In the genomic region with DNA sequence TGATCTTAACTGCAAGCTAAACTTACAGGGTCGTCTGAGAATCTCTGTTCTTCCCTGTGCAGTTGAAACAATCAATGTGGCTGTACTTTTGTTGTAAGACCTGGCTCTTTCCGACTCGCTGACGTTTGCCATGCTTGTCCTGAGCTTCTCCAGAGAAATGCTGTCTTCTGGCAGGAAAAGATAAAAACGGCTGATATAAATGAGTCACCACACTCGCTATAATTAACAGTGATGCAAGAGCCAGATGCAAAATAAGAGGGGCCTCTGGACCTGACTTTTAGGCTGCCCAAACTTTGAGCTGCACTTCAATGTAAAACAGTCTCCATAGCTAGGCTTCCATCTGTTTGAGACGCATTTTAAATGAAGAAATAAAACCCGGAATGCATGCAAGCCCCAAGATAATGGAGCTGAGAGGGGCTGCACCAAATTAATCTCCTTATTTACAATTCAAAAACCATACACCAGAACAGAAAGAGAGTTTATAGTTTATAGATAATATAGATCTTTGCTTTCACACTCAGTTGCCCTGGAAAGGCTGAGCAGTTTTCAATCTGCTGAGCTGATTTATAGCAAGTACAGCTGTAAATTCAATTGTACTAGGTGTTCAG, we compare ENCODE assay signal across 1 cellular context.
TF ChIP-seq lines count a peak whose summit lies in the region.

No MANE protein-coding gene starts in this region.

TF ChIP-seq in K562, 482 proteins besides CTCF, POLR2A, EP300 and RAD21 (continues in another document):
- TF ChIP-seq HNRNPH1 (optimal IDR thresholded peaks at IDR 0.05; ENCODE audit: low read depth, low read length) (no peak), MYBL2 (IDR thresholded peaks at IDR 0.05; ENCODE audit: low read depth) (no peak), MYBL2 (CRISPR knock-in tag; IDR thresholded peaks at IDR 0.05; ENCODE audit: borderline replicate concordance) (no peak), CEBPB (tag; IDR thresholded peaks at IDR 0.05) (peak; percentile 93), TCF3 (CRISPR knock-in tag; IDR thresholded peaks at IDR 0.05) (peak; percentile 83), ZNF140 (CRISPR knock-in tag; IDR thresholded peaks at IDR 0.05) (no peak), MYNN (IDR thresholded peaks at IDR 0.05) (no peak), MYNN (CRISPR knock-in tag; IDR thresholded peaks at IDR 0.05) (no peak), CBFB (CRISPR knock-in tag; IDR thresholded peaks at IDR 0.05) (no peak), ARNT (IDR thresholded peaks at IDR 0.05) (peak in 1 of 2 experiments; percentile 61; a peak in 1 of 4 replicates), TRIM24 (IDR thresholded peaks at IDR 0.05) (peak; percentile 55 to 74; a peak in 3 of 4 replicates), MEIS2 (IDR thresholded peaks at IDR 0.05; ENCODE audit: partially characterized antibody) (peak; percentile 76), RFX5 (IDR thresholded peaks at IDR 0.05; ENCODE audit: low read depth, low read length) (no peak), KDM2B (CRISPR knock-in tag; IDR thresholded peaks at IDR 0.05) (no peak), NBN (IDR thresholded peaks at IDR 0.05; ENCODE audit: low read depth) (no peak), CBX3 (IDR thresholded peaks at IDR 0.05; ENCODE audit: borderline replicate concordance in 1 of 2, low read length in 2 of 2) (no peak), MIER1 (IDR thresholded peaks at IDR 0.05; ENCODE audit: low read depth) (no peak), YY1 (IDR thresholded peaks at IDR 0.05; ENCODE audit: borderline replicate concordance in 1 of 3, control insufficient read depth in 1 of 3, extremely low read depth in 1 of 3, insufficient read depth in 3 of 3, insufficient read length in 1 of 3, insufficient replicate concordance in 2 of 3, low read depth in 1 of 3, low read length in 2 of 3) (peak in 1 of 3 experiments; percentile 22), BRF1 (IDR thresholded peaks at IDR 0.05; ENCODE audit: borderline replicate concordance, extremely low read depth, insufficient read length) (no peak), E2F3 (CRISPR knock-in tag; IDR thresholded peaks at IDR 0.05) (no peak), SETDB1 (IDR thresholded peaks at IDR 0.05; ENCODE audit: low read length) (no peak), POU5F1 (IDR thresholded peaks at IDR 0.05; ENCODE audit: borderline replicate concordance, low read depth, low read length, partially characterized antibody) (no peak), JUNB (CRISPR knock-in tag; conservative IDR thresholded peaks at IDR 0.05) (no peak; the same call in 1 of the 2 replicates), TAF9B (IDR thresholded peaks at IDR 0.05; ENCODE audit: partially characterized antibody) (no peak), CBFA2T2 (conservative IDR thresholded peaks at IDR 0.05) (peak; percentile 71), U2AF2 (optimal IDR thresholded peaks at IDR 0.05; ENCODE audit: low read depth, low read length) (no peak), ZNF212 (CRISPR knock-in tag; IDR thresholded peaks at IDR 0.05) (no peak), MTA1 (IDR thresholded peaks at IDR 0.05; ENCODE audit: borderline replicate concordance) (0 out of 2 replicates have a peak, but pooled peaks have one; percentile 35), ETV6 (IDR thresholded peaks at IDR 0.05; ENCODE audit: borderline replicate concordance in 1 of 2, low read depth in 2 of 2, low read length in 1 of 2) (no peak), ETV6 (CRISPR knock-in tag; IDR thresholded peaks at IDR 0.05; ENCODE audit: borderline replicate concordance) (no peak), CHD4 (IDR thresholded peaks at IDR 0.05; ENCODE audit: insufficient read depth, insufficient replicate concordance, low read depth, low read length, poor library complexity, severe bottlenecking) (no peak), CBX2 (IDR thresholded peaks at IDR 0.05; ENCODE audit: insufficient read depth, low read length, poor library complexity, severe bottlenecking) (no peak), ZNF217 (CRISPR knock-in tag; IDR thresholded peaks at IDR 0.05) (no peak), CCNT2 (IDR thresholded peaks at IDR 0.05; ENCODE audit: borderline replicate concordance, extremely low read depth, insufficient read length, low read depth, low read length) (peak; percentile 49), TBP (optimal IDR thresholded peaks at IDR 0.05; ENCODE audit: low read depth, low read length) (no peak), ZNF3 (CRISPR knock-in tag; IDR thresholded peaks at IDR 0.05) (no peak), ZNF408 (CRISPR knock-in tag; IDR thresholded peaks at IDR 0.05; ENCODE audit: low read depth) (no peak), PHF20 (IDR thresholded peaks at IDR 0.05; ENCODE audit: partially characterized antibody) (no peak), ZNF785 (CRISPR knock-in tag; IDR thresholded peaks at IDR 0.05) (no peak), ELF2 (CRISPR knock-in tag; IDR thresholded peaks at IDR 0.05) (no peak), SREBF2 (CRISPR knock-in tag; IDR thresholded peaks at IDR 0.05) (no peak)
- TF ChIP-seq, protein P1, sequence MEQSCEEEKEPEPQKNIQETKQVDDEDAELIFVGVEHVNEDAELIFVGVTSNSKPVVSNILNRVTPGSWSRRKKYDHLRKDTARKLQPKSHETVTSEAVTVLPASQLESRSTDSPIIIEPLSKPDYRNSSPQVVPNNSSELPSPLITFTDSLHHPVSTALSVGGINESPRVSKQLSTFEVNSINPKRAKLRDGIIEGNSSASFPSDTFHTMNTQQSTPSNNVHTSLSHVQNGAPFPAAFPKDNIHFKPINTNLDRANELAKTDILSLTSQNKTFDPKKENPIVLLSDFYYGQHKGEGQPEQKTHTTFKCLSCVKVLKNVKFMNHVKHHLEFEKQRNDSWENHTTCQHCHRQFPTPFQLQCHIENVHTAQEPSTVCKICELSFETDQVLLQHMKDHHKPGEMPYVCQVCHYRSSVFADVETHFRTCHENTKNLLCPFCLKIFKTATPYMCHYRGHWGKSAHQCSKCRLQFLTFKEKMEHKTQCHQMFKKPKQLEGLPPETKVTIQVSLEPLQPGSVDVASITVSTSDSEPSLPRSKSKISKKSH (CRISPR knock-in tag; IDR thresholded peaks at IDR 0.05) = no peak
- TF ChIP-seq, protein P2, sequence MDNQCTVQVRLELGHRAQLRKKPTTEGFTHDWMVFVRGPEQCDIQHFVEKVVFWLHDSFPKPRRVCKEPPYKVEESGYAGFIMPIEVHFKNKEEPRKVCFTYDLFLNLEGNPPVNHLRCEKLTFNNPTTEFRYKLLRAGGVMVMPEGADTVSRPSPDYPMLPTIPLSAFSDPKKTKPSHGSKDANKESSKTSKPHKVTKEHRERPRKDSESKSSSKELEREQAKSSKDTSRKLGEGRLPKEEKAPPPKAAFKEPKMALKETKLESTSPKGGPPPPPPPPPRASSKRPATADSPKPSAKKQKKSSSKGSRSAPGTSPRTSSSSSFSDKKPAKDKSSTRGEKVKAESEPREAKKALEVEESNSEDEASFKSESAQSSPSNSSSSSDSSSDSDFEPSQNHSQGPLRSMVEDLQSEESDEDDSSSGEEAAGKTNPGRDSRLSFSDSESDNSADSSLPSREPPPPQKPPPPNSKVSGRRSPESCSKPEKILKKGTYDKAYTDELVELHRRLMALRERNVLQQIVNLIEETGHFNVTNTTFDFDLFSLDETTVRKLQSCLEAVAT (IDR thresholded peaks at IDR 0.05) = no peak
- TF ChIP-seq, protein P3, sequence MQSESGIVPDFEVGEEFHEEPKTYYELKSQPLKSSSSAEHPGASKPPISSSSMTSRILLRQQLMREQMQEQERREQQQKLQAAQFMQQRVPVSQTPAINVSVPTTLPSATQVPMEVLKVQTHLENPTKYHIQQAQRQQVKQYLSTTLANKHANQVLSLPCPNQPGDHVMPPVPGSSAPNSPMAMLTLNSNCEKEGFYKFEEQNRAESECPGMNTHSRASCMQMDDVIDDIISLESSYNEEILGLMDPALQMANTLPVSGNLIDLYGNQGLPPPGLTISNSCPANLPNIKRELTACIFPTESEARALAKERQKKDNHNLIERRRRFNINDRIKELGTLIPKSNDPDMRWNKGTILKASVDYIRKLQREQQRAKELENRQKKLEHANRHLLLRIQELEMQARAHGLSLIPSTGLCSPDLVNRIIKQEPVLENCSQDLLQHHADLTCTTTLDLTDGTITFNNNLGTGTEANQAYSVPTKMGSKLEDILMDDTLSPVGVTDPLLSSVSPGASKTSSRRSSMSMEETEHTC (IDR thresholded peaks at IDR 0.05) = no peak
- TF ChIP-seq, protein P4, sequence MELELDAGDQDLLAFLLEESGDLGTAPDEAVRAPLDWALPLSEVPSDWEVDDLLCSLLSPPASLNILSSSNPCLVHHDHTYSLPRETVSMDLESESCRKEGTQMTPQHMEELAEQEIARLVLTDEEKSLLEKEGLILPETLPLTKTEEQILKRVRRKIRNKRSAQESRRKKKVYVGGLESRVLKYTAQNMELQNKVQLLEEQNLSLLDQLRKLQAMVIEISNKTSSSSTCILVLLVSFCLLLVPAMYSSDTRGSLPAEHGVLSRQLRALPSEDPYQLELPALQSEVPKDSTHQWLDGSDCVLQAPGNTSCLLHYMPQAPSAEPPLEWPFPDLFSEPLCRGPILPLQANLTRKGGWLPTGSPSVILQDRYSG (tag; conservative IDR thresholded peaks at IDR 0.05; ENCODE audit: low read depth) = 0 out of 2 replicates have a peak, but pooled peaks have one; percentile 26
- TF ChIP-seq, protein P5, sequence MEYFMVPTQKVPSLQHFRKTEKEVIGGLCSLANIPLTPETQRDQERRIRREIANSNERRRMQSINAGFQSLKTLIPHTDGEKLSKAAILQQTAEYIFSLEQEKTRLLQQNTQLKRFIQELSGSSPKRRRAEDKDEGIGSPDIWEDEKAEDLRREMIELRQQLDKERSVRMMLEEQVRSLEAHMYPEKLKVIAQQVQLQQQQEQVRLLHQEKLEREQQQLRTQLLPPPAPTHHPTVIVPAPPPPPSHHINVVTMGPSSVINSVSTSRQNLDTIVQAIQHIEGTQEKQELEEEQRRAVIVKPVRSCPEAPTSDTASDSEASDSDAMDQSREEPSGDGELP (CRISPR knock-in tag; IDR thresholded peaks at IDR 0.05; ENCODE audit: borderline replicate concordance) = no peak
- TF ChIP-seq, protein P6, sequence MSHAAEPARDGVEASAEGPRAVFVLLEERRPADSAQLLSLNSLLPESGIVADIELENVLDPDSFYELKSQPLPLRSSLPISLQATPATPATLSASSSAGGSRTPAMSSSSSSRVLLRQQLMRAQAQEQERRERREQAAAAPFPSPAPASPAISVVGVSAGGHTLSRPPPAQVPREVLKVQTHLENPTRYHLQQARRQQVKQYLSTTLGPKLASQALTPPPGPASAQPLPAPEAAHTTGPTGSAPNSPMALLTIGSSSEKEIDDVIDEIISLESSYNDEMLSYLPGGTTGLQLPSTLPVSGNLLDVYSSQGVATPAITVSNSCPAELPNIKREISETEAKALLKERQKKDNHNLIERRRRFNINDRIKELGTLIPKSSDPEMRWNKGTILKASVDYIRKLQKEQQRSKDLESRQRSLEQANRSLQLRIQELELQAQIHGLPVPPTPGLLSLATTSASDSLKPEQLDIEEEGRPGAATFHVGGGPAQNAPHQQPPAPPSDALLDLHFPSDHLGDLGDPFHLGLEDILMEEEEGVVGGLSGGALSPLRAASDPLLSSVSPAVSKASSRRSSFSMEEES (CRISPR knock-in tag; IDR thresholded peaks at IDR 0.05) = no peak
- TF ChIP-seq, protein P7, sequence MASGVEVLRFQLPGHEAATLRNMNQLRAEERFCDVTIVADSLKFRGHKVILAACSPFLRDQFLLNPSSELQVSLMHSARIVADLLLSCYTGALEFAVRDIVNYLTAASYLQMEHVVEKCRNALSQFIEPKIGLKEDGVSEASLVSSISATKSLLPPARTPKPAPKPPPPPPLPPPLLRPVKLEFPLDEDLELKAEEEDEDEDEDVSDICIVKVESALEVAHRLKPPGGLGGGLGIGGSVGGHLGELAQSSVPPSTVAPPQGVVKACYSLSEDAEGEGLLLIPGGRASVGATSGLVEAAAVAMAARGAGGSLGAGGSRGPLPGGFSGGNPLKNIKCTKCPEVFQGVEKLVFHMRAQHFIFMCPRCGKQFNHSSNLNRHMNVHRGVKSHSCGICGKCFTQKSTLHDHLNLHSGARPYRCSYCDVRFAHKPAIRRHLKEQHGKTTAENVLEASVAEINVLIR (CRISPR knock-in tag; IDR thresholded peaks at IDR 0.05) = no peak; the same call in 1 of the 2 replicates
- TF ChIP-seq, protein P8, sequence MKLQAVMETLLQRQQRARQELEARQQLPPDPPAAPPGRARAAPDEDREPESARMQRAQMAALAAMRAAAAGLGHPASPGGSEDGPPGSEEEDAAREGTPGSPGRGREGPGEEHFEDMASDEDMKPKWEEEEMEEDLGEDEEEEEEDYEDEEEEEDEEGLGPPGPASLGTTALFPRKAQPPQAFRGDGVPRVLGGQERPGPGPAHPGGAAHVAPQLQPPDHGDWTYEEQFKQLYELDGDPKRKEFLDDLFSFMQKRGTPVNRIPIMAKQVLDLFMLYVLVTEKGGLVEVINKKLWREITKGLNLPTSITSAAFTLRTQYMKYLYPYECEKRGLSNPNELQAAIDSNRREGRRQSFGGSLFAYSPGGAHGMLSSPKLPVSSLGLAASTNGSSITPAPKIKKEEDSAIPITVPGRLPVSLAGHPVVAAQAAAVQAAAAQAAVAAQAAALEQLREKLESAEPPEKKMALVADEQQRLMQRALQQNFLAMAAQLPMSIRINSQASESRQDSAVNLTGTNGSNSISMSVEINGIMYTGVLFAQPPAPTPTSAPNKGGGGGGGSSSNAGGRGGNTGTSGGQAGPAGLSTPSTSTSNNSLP (IDR thresholded peaks at IDR 0.05; ENCODE audit: borderline replicate concordance, low read depth, low read length) = peak; percentile 95
- TF ChIP-seq, protein P9, sequence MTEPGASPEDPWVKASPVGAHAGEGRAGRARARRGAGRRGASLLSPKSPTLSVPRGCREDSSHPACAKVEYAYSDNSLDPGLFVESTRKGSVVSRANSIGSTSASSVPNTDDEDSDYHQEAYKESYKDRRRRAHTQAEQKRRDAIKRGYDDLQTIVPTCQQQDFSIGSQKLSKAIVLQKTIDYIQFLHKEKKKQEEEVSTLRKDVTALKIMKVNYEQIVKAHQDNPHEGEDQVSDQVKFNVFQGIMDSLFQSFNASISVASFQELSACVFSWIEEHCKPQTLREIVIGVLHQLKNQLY (CRISPR knock-in tag; conservative IDR thresholded peaks at IDR 0.05) = no peak
- TF ChIP-seq, protein P10, sequence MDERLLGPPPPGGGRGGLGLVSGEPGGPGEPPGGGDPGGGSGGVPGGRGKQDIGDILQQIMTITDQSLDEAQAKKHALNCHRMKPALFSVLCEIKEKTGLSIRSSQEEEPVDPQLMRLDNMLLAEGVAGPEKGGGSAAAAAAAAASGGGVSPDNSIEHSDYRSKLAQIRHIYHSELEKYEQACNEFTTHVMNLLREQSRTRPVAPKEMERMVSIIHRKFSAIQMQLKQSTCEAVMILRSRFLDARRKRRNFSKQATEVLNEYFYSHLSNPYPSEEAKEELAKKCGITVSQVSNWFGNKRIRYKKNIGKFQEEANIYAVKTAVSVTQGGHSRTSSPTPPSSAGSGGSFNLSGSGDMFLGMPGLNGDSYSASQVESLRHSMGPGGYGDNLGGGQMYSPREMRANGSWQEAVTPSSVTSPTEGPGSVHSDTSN (CRISPR knock-in tag; IDR thresholded peaks at IDR 0.05; ENCODE audit: low read depth) = no peak
- TF ChIP-seq, protein P10 (tag; conservative IDR thresholded peaks at IDR 0.05; ENCODE audit: low read depth) = peak; percentile 17; the same call in 1 of the 2 replicates
